19 cellular contexts compared by ENCODE assay signal in the genomic region with DNA sequence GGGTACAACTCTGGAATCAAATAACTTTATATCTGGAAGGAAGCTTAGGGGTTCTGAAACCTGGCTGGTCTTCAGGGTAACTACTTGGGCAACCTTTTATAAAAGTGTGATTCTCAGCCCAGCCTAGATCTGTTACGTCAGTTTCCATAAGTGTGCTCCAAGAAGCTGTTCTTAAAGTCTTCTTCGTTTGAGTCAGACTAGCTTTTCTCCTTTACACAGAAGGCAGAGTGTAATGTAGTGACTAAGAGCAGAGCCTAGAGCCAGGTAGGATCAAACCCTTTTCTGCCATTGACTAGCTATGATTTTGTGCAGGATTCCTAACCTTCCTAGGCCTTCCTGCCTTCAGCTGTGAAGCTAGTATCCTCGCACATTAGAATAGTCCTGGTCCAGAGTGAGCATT. TPM values are rescaled to one million over a fixed set of nuclear protein-coding genes. Genes with fewer than 3 reads are reported as not detected.
DNase-seq lines count a peak whose midpoint lies in the region; ATAC-seq and TF ChIP-seq lines count a peak whose summit lies in the region.
"Had no signal": no experiment of that assay in that cellular context is flagged by ENCODE, and none has a peak within 500 bp of the region (broad histone marks: within the 10 kb centered on the region; RNA-seq: fewer than 3 reads in every experiment).

No MANE protein-coding gene starts in this region.

- H3K4me3 ChIP-seq in CD8-positive, alpha-beta T cell (ENCODE audit: low read depth, low read length) = no peak overlapping the region
- H3K4me3 ChIP-seq in body of pancreas (no peak overlapping the region), muscle layer of duodenum (ENCODE audit: low read depth in 1 of 2, low read length in 2 of 2) (peak overlapping the region in 1 of 2 donors; percentile 5)
- H3K4me3 ChIP-seq: sigmoid colon had no signal

- POLR2A ChIA-PET in CD8-positive, alpha-beta T cell (lab: Charles Lee) = interaction anchor here (2.1 to 3.0 kb wide), 2 partner anchors 9 to 29 kb away, joined by 9 to 28 read pairs; no protein-coding TSS in a partner anchor

- H3K4me1 Mint-ChIP-seq in CD8-positive, alpha-beta T cell (ENCODE audit: low read depth) = peaks cover 69% of the 10 kb centered on the region

- no peaks in the 10 kb centered on the region for H3K9me3 Mint-ChIP-seq in CD8-positive, alpha-beta T cell
- H3K9me3 Mint-ChIP-seq: activated naive CD8-positive, alpha-beta T cell treated with anti-CD3 and anti-CD28 coated beads, Interleukin-2, amount 10 ng/mL, durations not matched to agents 7 days and 5 days; H9 had no signal

- DNase-seq in CD8-positive, alpha-beta T cell = no peak
- DNase-seq in body of pancreas = no peak
- no peak for DNase-seq in EL
- DNase-seq in MV-4-11 (lab: John Stamatoyannopoulos, UW) = no peak
- DNase-seq in activated CD4-positive, alpha-beta T cell treated with anti-CD3 and anti-CD28 coated beads, Interleukin-2, amount 50 U/mL, for 1 hour = no peak
- DNase-seq: activated CD4-positive, CD25-positive, alpha-beta regulatory T cell; activated CD8-positive, alpha-beta memory T cell treated with anti-CD3 and anti-CD28 coated beads for 24 hours; activated naive CD8-positive, alpha-beta T cell treated with anti-CD3 and anti-CD28 coated beads, Interleukin-2, amount 10 ng/mL, durations not matched to agents 7 days and 5 days; GDM1; H9; KBM-7; left ventricle myocardium superior; NCI-H1694 treated with DMSO at 0.1 percent for 48 hours; NCI-H748 treated with DMSO at 0.1 percent for 48 hours; sigmoid colon; T1000 had no signal

- H3K27ac Mint-ChIP-seq in CD8-positive, alpha-beta T cell = no peak overlapping the region

- no peak for ATAC-seq in CD8-positive, alpha-beta T cell
- ATAC-seq in body of pancreas (no peak), GM18867 (IDR thresholded peaks at IDR 0.05; ENCODE audit: unreplicated experiment) (no peak)
- ATAC-seq: left ventricle myocardium superior had no signal

- no peaks in the 10 kb centered on the region for H3K36me3 ChIP-seq in CD8-positive, alpha-beta T cell (ENCODE audit: insufficient read depth, low read length)
- H3K36me3 ChIP-seq in body of pancreas (replicated peaks in 1 of 2; ENCODE audit: insufficient read depth in 1 of 2, low read depth in 2 of 2) (no peaks in the 10 kb centered on the region), muscle layer of duodenum (ENCODE audit: control insufficient read depth in 1 of 2, insufficient read depth in 2 of 2, low read length in 2 of 2) (no peaks in the 10 kb centered on the region)
- H3K36me3 ChIP-seq: sigmoid colon had no signal

- TF ChIP-seq CTCF in C4-2B (conservative IDR thresholded peaks at IDR 0.05) (no peak), body of pancreas (IDR thresholded peaks at IDR 0.05) (no peak)
- no peak for TF ChIP-seq CTCF in CD8-positive, alpha-beta T cell (IDR thresholded peaks at IDR 0.05)

- peaks cover 84% of the 10 kb centered on the region for H3K4me1 ChIP-seq in CD8-positive, alpha-beta T cell (ENCODE audit: insufficient read depth, low read length)
- H3K4me1 ChIP-seq in body of pancreas (peaks cover 86% of the 10 kb centered on the region), muscle layer of duodenum (ENCODE audit: control insufficient read depth in 1 of 2, insufficient read depth in 2 of 2, low read length in 2 of 2) (peaks cover 5 to 11% of the 10 kb centered on the region in 2 donors)

- intact Hi-C loops in CD8-positive, alpha-beta T cell (cut with DNase I, micrococcal nuclease) = no loop called here
- intact Hi-C loops in body of pancreas (cut with DNase I) = no loop called here

- no peak for TF ChIP-seq POLR2A in body of pancreas (IDR thresholded peaks at IDR 0.05)

- H3K27me3 Mint-ChIP-seq in CD8-positive, alpha-beta T cell (ENCODE audit: low read depth) = no peaks in the 10 kb centered on the region

- peak overlapping the region; percentile 65 for H3K4me3 Mint-ChIP-seq in CD8-positive, alpha-beta T cell
- H3K4me3 Mint-ChIP-seq: activated naive CD8-positive, alpha-beta T cell treated with anti-CD3 and anti-CD28 coated beads, Interleukin-2, amount 10 ng/mL, durations not matched to agents 7 days and 5 days; H9 had no signal

- H3K27me3 ChIP-seq in CD8-positive, alpha-beta T cell (ENCODE audit: insufficient read depth, low read length) = no peaks in the 10 kb centered on the region
- no peaks in the 10 kb centered on the region for H3K27me3 ChIP-seq in body of pancreas
- no peaks in the 10 kb centered on the region for H3K27me3 ChIP-seq in muscle layer of duodenum (ENCODE audit: low read depth, low read length)

- CTCF ChIA-PET in CD8-positive, alpha-beta T cell (lab: Charles Lee) = interaction anchor here (0.9 to 24.7 kb wide), 4 partner anchors 10 to 232 kb away, joined by 3 to 657 read pairs (median 79); no protein-coding TSS in a partner anchor

- H3K9me3 ChIP-seq in CD8-positive, alpha-beta T cell (ENCODE audit: low read length) = no peaks in the 10 kb centered on the region
- H3K9me3 ChIP-seq in body of pancreas (no peaks in the 10 kb centered on the region), muscle layer of duodenum (ENCODE audit: control insufficient read depth in 1 of 2, low read length in 2 of 2) (no peaks in the 10 kb centered on the region)
- H3K9me3 ChIP-seq: sigmoid colon had no signal

- 0 out of 2 replicates have a peak overlapping the region, but pooled peaks have one; percentile 18 for H3K27ac ChIP-seq in C4-2B
- H3K27ac ChIP-seq in CD8-positive, alpha-beta T cell (ENCODE audit: low read depth, low read length) = no peak overlapping the region
- peak overlapping the region in 3 of 4 donors; percentile 10 to 35 (median 15) for H3K27ac ChIP-seq in body of pancreas
- H3K27ac ChIP-seq in muscle layer of duodenum (ENCODE audit: low read length) = peak overlapping the region; percentile 42
- H3K27ac ChIP-seq: sigmoid colon had no signal

- peaks cover 3% of the 10 kb centered on the region for H3K36me3 Mint-ChIP-seq in CD8-positive, alpha-beta T cell

- 66 to 69% methylated on average over 3 of the region's 3 CpGs for WGBS in body of pancreas, 2 donors

RNA-seq across cellular contexts. Expression of gene ITGA6, which starts 5.8 kb away (rescaled TPM):
- 10 to 100 TPM; 50.5 to 52.1 TPM for total RNA-seq in CD8-positive, alpha-beta T cell
- total RNA-seq in body of pancreas = 100 to 1,000 TPM in 1 of 2 donors, 10 to 100 TPM in 1; 90.0 to 210 TPM
